14 cellular contexts compared by ENCODE assay signal in the genomic region with DNA sequence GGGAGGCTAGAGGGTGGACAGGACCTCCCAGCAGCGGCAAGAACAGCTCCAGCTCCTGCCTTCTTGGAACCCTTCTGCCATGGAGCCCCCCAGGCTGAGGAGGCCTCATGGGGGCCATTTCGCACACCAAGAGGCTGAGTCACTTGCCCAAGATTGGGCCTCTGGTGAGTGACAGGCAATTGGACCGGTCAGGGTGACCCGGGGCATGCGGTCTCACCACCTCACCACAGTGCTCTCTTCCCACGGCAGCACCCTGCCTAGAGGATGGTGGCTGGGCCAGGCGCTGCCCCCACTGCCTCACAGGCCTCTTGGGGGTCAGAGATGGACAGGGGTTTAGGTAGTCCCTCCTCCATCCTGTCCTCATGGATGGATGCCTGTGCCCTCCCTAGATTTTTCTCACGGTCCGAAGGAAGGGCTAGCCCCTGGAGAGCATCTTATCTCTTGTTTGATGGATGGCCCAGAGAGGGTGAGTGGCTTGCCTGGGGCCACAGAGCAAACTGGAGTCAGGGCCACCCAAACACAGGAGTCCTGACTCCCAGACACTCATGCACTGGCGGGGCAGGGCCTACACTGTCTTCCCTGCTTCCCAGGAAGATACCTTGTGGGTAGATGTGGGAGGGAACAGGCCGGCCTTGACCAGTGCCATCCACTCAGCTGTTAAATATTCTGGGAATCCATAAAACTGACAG.
"Had no signal": no experiment of that assay in that cellular context is flagged by ENCODE, and none has a peak within 500 bp of the region (broad histone marks: within the 10 kb centered on the region; RNA-seq: fewer than 3 reads in every experiment).

No MANE protein-coding gene starts in this region.

- DNase-seq: activated CD4-positive, alpha-beta T cell treated with anti-CD3 and anti-CD28 coated beads for 1 hour; activated CD4-positive, alpha-beta T cell treated with anti-CD3 and anti-CD28 coated beads, Interleukin-2, amount 50 U/mL, for 48 hours; activated naive CD4-positive, alpha-beta T cell treated with anti-CD3 and anti-CD28 coated beads, Interleukin-2, amount 10 ng/mL, durations not matched to agents 7 days and 5 days; erythroblast; hippocampal formation; kidney glomerular epithelial cell; psoas muscle; stimulated activated naive CD8-positive, alpha-beta T cell treated with anti-CD3 and anti-CD28 coated beads, Interleukin-15, Interleukin-2, amounts not matched to agents 100 U/mL and 50 U/mL, for 24 hours; T-cell; T1000; trophoblast cell had no signal

- FAIRE-seq: small intestine had no signal

- H3K9me3 ChIP-seq: psoas muscle, suprapubic skin had no signal

- H3K27ac ChIP-seq: dorsolateral prefrontal cortex, psoas muscle, suprapubic skin had no signal

- ATAC-seq: stimulated activated naive CD8-positive, alpha-beta T cell treated with anti-CD3 and anti-CD28 coated beads, Interleukin-15, Interleukin-2, amounts not matched to agents 100 U/mL and 50 U/mL, for 24 hours; T-cell had no signal

- H3K27me3 ChIP-seq: suprapubic skin had no signal

- H3K4me3 ChIP-seq: dorsolateral prefrontal cortex, psoas muscle, suprapubic skin had no signal

- H3K36me3 ChIP-seq: suprapubic skin had no signal
